8 cellular contexts compared by ENCODE assay signal in the genomic region with DNA sequence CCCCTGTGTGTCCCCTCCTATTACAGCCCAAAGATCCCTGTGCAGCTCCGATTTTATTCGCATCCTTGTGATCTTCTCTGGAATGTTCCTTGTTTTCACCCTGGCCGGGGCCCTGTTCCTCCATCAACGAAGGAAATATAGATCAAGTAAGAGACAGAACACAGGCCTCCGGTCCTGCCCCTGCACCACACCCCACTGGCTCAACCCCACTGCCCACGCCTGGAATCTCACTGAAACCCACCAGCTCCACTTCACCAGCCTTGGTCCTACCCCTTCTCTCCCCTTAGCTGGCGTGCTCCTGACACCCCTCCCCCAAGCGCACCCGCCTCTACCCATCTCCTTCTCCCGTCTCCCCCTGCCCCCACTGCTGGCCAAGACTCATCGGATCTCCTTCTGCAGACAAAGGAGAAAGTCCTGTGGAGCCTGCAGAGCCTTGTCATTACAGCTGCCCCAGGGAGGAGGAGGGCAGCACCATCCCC. TPM values are rescaled to one million over a fixed set of nuclear protein-coding genes. Genes with fewer than 3 reads are reported as not detected.
DNase-seq lines count a peak whose midpoint lies in the region; ATAC-seq and TF ChIP-seq lines count a peak whose summit lies in the region.

No MANE protein-coding gene starts in this region.

- H3K27ac Mint-ChIP-seq in activated T-helper 1 cell treated with anti-CD3 and anti-CD28 coated beads, Interleukin-12 subunit alpha, Interleukin-12 subunit beta, Interleukin-2, Interleukin-4 antibody, amounts not matched to agents 30 ng/mL and 10 ng/mL and 1 ng/mL, durations not matched to agents 14 hours and 24 hours and 36 hours, result peak overlapping the region; percentile 91

- H3K9me3 ChIP-seq in right atrium auricular region (no peaks in the 10 kb centered on the region), skeletal muscle satellite cell (replicated peaks; ENCODE audit: low read length) (no peaks in the 10 kb centered on the region)

- no peak for TF ChIP-seq POLR2A in GM18505 (IDR thresholded peaks at IDR 0.05; ENCODE audit: borderline replicate concordance, extremely low read depth, insufficient read depth, insufficient read length)

- H3K9ac ChIP-seq in skeletal muscle satellite cell (ENCODE audit: low read depth, low read length), result peak overlapping the region; percentile 81

- no peak for TF ChIP-seq CTCF in right atrium auricular region (IDR thresholded peaks at IDR 0.05)
- no peak for TF ChIP-seq CTCF in GM13977 (IDR thresholded peaks at IDR 0.05; ENCODE audit: extremely low read depth, insufficient read depth, missing control alignments)

- ATAC-seq in HG03139 (IDR thresholded peaks at IDR 0.05; ENCODE audit: unreplicated experiment) (peak; percentile 6), GM18505 (IDR thresholded peaks at IDR 0.05; ENCODE audit: unreplicated experiment) (no peak), GM21367 (IDR thresholded peaks at IDR 0.05; ENCODE audit: unreplicated experiment) (no peak), HG02798 (IDR thresholded peaks at IDR 0.05; ENCODE audit: poor library complexity, unreplicated experiment) (no peak)

- H3K36me3 ChIP-seq in right atrium auricular region, result peaks cover 7% of the 10 kb centered on the region
- no peaks in the 10 kb centered on the region for H3K36me3 ChIP-seq in skeletal muscle satellite cell (ENCODE audit: insufficient read depth, low read length)

- H3K27me3 ChIP-seq in right atrium auricular region (no peaks in the 10 kb centered on the region), skeletal muscle satellite cell (ENCODE audit: control insufficient read depth, insufficient read depth, low read length) (no peaks in the 10 kb centered on the region)

- in situ Hi-C loops in GM13977 (cut with MboI; ENCODE audit: low pct_unique_long_range_greater_than_20kb, low sequenced_read_pairs, unreplicated experiment), result no loop called here

- H3K4me1 ChIP-seq in right atrium auricular region, result peaks cover 0 to 30% of the 10 kb centered on the region in 2 donors
- H3K4me1 ChIP-seq in skeletal muscle satellite cell (ENCODE audit: control insufficient read depth, insufficient read depth, low read length), result peaks cover 33% of the 10 kb centered on the region

- peak overlapping the region; percentile 54 to 71 for H3K4me3 ChIP-seq in right atrium auricular region
- peak overlapping the region; percentile 77 for H3K4me3 ChIP-seq in skeletal muscle satellite cell (ENCODE audit: low read length)

- no peaks in the 10 kb centered on the region for H3K27me3 Mint-ChIP-seq in activated T-helper 1 cell treated with anti-CD3 and anti-CD28 coated beads, Interleukin-12 subunit alpha, Interleukin-12 subunit beta, Interleukin-2, Interleukin-4 antibody, amounts not matched to agents 30 ng/mL and 10 ng/mL and 1 ng/mL, durations not matched to agents 14 hours and 24 hours and 36 hours (ENCODE audit: insufficient read depth)

- H3K36me3 Mint-ChIP-seq in activated T-helper 1 cell treated with anti-CD3 and anti-CD28 coated beads, Interleukin-12 subunit alpha, Interleukin-12 subunit beta, Interleukin-2, Interleukin-4 antibody, amounts not matched to agents 30 ng/mL and 10 ng/mL and 1 ng/mL, durations not matched to agents 14 hours and 24 hours and 36 hours (ENCODE audit: low read depth), result peaks cover 67% of the 10 kb centered on the region

- DNase-seq in activated T-helper 1 cell treated with anti-CD3 and anti-CD28 coated beads, Interleukin-12 subunit alpha, Interleukin-12 subunit beta, Interleukin-2, Interleukin-4 antibody, amounts not matched to agents 30 ng/mL and 10 ng/mL and 1 ng/mL, durations not matched to agents 14 hours and 24 hours and 36 hours (ENCODE audit: low spot score), result no peak
- DNase-seq in right atrium auricular region (ENCODE audit: low spot score) (no peak), GM13977 (ENCODE audit: low spot score) (no peak)

- no peaks in the 10 kb centered on the region for H3K9me3 Mint-ChIP-seq in activated T-helper 1 cell treated with anti-CD3 and anti-CD28 coated beads, Interleukin-12 subunit alpha, Interleukin-12 subunit beta, Interleukin-2, Interleukin-4 antibody, amounts not matched to agents 30 ng/mL and 10 ng/mL and 1 ng/mL, durations not matched to agents 14 hours and 24 hours and 36 hours

- peaks cover 78% of the 10 kb centered on the region for H3K4me1 Mint-ChIP-seq in activated T-helper 1 cell treated with anti-CD3 and anti-CD28 coated beads, Interleukin-12 subunit alpha, Interleukin-12 subunit beta, Interleukin-2, Interleukin-4 antibody, amounts not matched to agents 30 ng/mL and 10 ng/mL and 1 ng/mL, durations not matched to agents 14 hours and 24 hours and 36 hours (ENCODE audit: low read depth)

- peak overlapping the region; percentile 96 for H3K4me2 ChIP-seq in skeletal muscle satellite cell (ENCODE audit: low read length)

- H3K4me3 Mint-ChIP-seq in activated T-helper 1 cell treated with anti-CD3 and anti-CD28 coated beads, Interleukin-12 subunit alpha, Interleukin-12 subunit beta, Interleukin-2, Interleukin-4 antibody, amounts not matched to agents 30 ng/mL and 10 ng/mL and 1 ng/mL, durations not matched to agents 14 hours and 24 hours and 36 hours, result peak overlapping the region; percentile 98

- intact Hi-C loops in activated T-helper 1 cell treated with anti-CD3 and anti-CD28 coated beads, Interleukin-12 subunit alpha, Interleukin-12 subunit beta, Interleukin-2, Interleukin-4 antibody, amounts not matched to agents 30 ng/mL and 10 ng/mL and 1 ng/mL, durations not matched to agents 14 hours and 24 hours and 36 hours (cut with micrococcal nuclease), result loop anchor here (1.0 to 5.0 kb wide), 2 partner anchors 28 to 41 kb away; a partner anchor contains a TSS

- peak overlapping the region; percentile 95 to 97 for H3K27ac ChIP-seq in right atrium auricular region

RNA-seq across cellular contexts. Expression of a gene that starts 0.9 kb away (rescaled TPM):
- 34.1 and 34.3 TPM in 2 replicates for total RNA-seq in activated T-helper 1 cell treated with anti-CD3 and anti-CD28 coated beads, Interleukin-12 subunit alpha, Interleukin-12 subunit beta, Interleukin-2, Interleukin-4 antibody, amounts not matched to agents 30 ng/mL and 10 ng/mL and 1 ng/mL, durations not matched to agents 14 hours and 24 hours and 36 hours
- total RNA-seq in right atrium auricular region, result 10 to 100 TPM; 14.5 to 16.9 TPM
- 4.8 and 6.8 TPM in 2 replicates for total RNA-seq in skeletal muscle satellite cell (2012; rRNA removed)

RNA-seq across cellular contexts. Expression of a gene that starts 6.2 kb away (rescaled TPM):
- 82.1 and 82.3 TPM in 2 replicates for total RNA-seq in activated T-helper 1 cell treated with anti-CD3 and anti-CD28 coated beads, Interleukin-12 subunit alpha, Interleukin-12 subunit beta, Interleukin-2, Interleukin-4 antibody, amounts not matched to agents 30 ng/mL and 10 ng/mL and 1 ng/mL, durations not matched to agents 14 hours and 24 hours and 36 hours
- 1 to 10 TPM in 1 of 2 donors, not detected in 1; 1.1 TPM for total RNA-seq in right atrium auricular region
- not detected in 2 replicates for total RNA-seq in skeletal muscle satellite cell (2012; rRNA removed)

RNA-seq across cellular contexts. Expression of a gene that starts 19.6 kb away (rescaled TPM):
- total RNA-seq in activated T-helper 1 cell treated with anti-CD3 and anti-CD28 coated beads, Interleukin-12 subunit alpha, Interleukin-12 subunit beta, Interleukin-2, Interleukin-4 antibody, amounts not matched to agents 30 ng/mL and 10 ng/mL and 1 ng/mL, durations not matched to agents 14 hours and 24 hours and 36 hours, result 49.7 and 52.8 TPM in 2 replicates
- 1 to 10 TPM; 1.7 to 3.6 TPM for total RNA-seq in right atrium auricular region
- 3.3 and 9.6 TPM in 2 replicates for total RNA-seq in skeletal muscle satellite cell (2012; rRNA removed)

RNA-seq across cellular contexts. Expression of a gene that starts 42.2 kb away (rescaled TPM):
- total RNA-seq in activated T-helper 1 cell treated with anti-CD3 and anti-CD28 coated beads, Interleukin-12 subunit alpha, Interleukin-12 subunit beta, Interleukin-2, Interleukin-4 antibody, amounts not matched to agents 30 ng/mL and 10 ng/mL and 1 ng/mL, durations not matched to agents 14 hours and 24 hours and 36 hours, result 250 and 258 TPM in 2 replicates
- 100 to 1,000 TPM in 1 of 2 donors, 10 to 100 TPM in 1; 87.7 to 104 TPM for total RNA-seq in right atrium auricular region
- total RNA-seq in skeletal muscle satellite cell (2012; rRNA removed), result 106 and 117 TPM in 2 replicates

RNA-seq across cellular contexts. Expression of a gene that starts 43.0 kb away (rescaled TPM):
- 91.6 and 93.4 TPM in 2 replicates for total RNA-seq in activated T-helper 1 cell treated with anti-CD3 and anti-CD28 coated beads, Interleukin-12 subunit alpha, Interleukin-12 subunit beta, Interleukin-2, Interleukin-4 antibody, amounts not matched to agents 30 ng/mL and 10 ng/mL and 1 ng/mL, durations not matched to agents 14 hours and 24 hours and 36 hours
- total RNA-seq in right atrium auricular region, result 10 to 100 TPM; 11.6 to 53.5 TPM
- 34.1 and 35.7 TPM in 2 replicates for total RNA-seq in skeletal muscle satellite cell (2012; rRNA removed)

Comparison
In these comparisons a context has a peak if more than half of its experiments do, and no peak if none do; other contexts are left out.
1. RNA of a gene that starts 6.2 kb away (total RNA-seq): 82.1 to 82.3 TPM in activated T-helper 1 cell treated with anti-CD3 and anti-CD28 coated beads, Interleukin-12 subunit alpha, Interleukin-12 subunit beta, Interleukin-2, Interleukin-4 antibody, amounts not matched to agents 30 ng/mL and 10 ng/mL and 1 ng/mL, durations not matched to agents 14 hours and 24 hours and 36 hours; 1.1 TPM in right atrium auricular region; every median in the first group is over 10 times any median in the second.
2. RNA of a gene that starts 19.6 kb away (total RNA-seq): 49.7 to 52.8 TPM in activated T-helper 1 cell treated with anti-CD3 and anti-CD28 coated beads, Interleukin-12 subunit alpha, Interleukin-12 subunit beta, Interleukin-2, Interleukin-4 antibody, amounts not matched to agents 30 ng/mL and 10 ng/mL and 1 ng/mL, durations not matched to agents 14 hours and 24 hours and 36 hours; 1.7 to 3.6 TPM in right atrium auricular region; every median in the first group is over 10 times any median in the second.